In genomic region chr12:13536219-13536910, GRCh38 we compare ENCODE assay signal across 9 cellular contexts.
DNase-seq lines count a peak whose midpoint lies in the region; ATAC-seq lines count a peak whose summit lies in the region.
"Had no signal": no experiment of that assay in that cellular context is flagged by ENCODE, and none has a peak within 500 bp of the region (broad histone marks: within the 10 kb centered on the region; RNA-seq: fewer than 3 reads in every experiment).

No MANE protein-coding gene starts in this region.

- no peaks in the 10 kb centered on the region for H3K36me3 Mint-ChIP-seq in activated CD4-positive, alpha-beta memory T cell treated with anti-CD3 and anti-CD28 coated beads for 36 hours
- no peaks in the 10 kb centered on the region for H3K36me3 Mint-ChIP-seq in activated CD4-positive, alpha-beta memory T cell treated with anti-CD3 and anti-CD28 coated beads, Interleukin-2, amount 10 ng/mL, durations not matched to agents 7 days and 5 days (ENCODE audit: low read depth)
- no peaks in the 10 kb centered on the region for H3K36me3 Mint-ChIP-seq in naive thymus-derived CD4-positive, alpha-beta T cell

- no peaks in the 10 kb centered on the region for H3K4me1 ChIP-seq in naive thymus-derived CD4-positive, alpha-beta T cell (ENCODE audit: control insufficient read depth in 2 of 2, insufficient read depth in 2 of 2, low read length in 2 of 2)

- no peak overlapping the region for H3K27ac Mint-ChIP-seq in activated CD4-positive, alpha-beta memory T cell treated with anti-CD3 and anti-CD28 coated beads for 36 hours
- no peak overlapping the region for H3K27ac Mint-ChIP-seq in activated CD4-positive, alpha-beta memory T cell treated with anti-CD3 and anti-CD28 coated beads, Interleukin-2, amount 10 ng/mL, durations not matched to agents 7 days and 5 days
- H3K27ac Mint-ChIP-seq in naive thymus-derived CD4-positive, alpha-beta T cell: no peak overlapping the region

- peak; percentile 92 for ATAC-seq in GM21717 (IDR thresholded peaks at IDR 0.05; ENCODE audit: unreplicated experiment)
- peak; percentile 95 for ATAC-seq in HG03354 (IDR thresholded peaks at IDR 0.05; ENCODE audit: poor library complexity, severe bottlenecking, unreplicated experiment)
- ATAC-seq in naive thymus-derived CD4-positive, alpha-beta T cell: peak; percentile 59

- intact Hi-C loops in activated CD4-positive, alpha-beta memory T cell treated with anti-CD3 and anti-CD28 coated beads for 36 hours (cut with micrococcal nuclease): loop anchor here (10.0 kb wide), 1 partner anchor 262 kb away; no protein-coding TSS in a partner anchor
- intact Hi-C loops in naive thymus-derived CD4-positive, alpha-beta T cell (cut with micrococcal nuclease): no loop called here

- POLR2A ChIA-PET in activated CD4-positive, alpha-beta memory T cell treated with anti-CD3 and anti-CD28 coated beads for 36 hours (lab: Charles Lee): no interaction called here
- POLR2A ChIA-PET in activated CD4-positive, alpha-beta memory T cell treated with anti-CD3 and anti-CD28 coated beads, Interleukin-2, amount 10 ng/mL, durations not matched to agents 7 days and 5 days (lab: Charles Lee): no interaction called here
- POLR2A ChIA-PET in naive thymus-derived CD4-positive, alpha-beta T cell (lab: Charles Lee): no interaction called here

- DNase-seq in activated CD4-positive, alpha-beta memory T cell treated with anti-CD3 and anti-CD28 coated beads for 36 hours: peak; percentile 12
- DNase-seq in activated CD4-positive, alpha-beta memory T cell treated with anti-CD3 and anti-CD28 coated beads, Interleukin-2, amount 10 ng/mL, durations not matched to agents 7 days and 5 days: no peak
- no peak for DNase-seq in naive thymus-derived CD4-positive, alpha-beta T cell
- no peak for DNase-seq in inferior parietal cortex (ENCODE audit: extremely low spot score)
- DNase-seq in cortex of kidney (lab: John Stamatoyannopoulos, UW): no peak
- no peak for DNase-seq in mucosa of gallbladder (ENCODE audit: low spot score)
- DNase-seq: transverse colon had no signal

- H3K27me3 Mint-ChIP-seq in activated CD4-positive, alpha-beta memory T cell treated with anti-CD3 and anti-CD28 coated beads for 36 hours: peaks cover 14% of the 10 kb centered on the region
- H3K27me3 Mint-ChIP-seq in activated CD4-positive, alpha-beta memory T cell treated with anti-CD3 and anti-CD28 coated beads, Interleukin-2, amount 10 ng/mL, durations not matched to agents 7 days and 5 days: peaks cover 13% of the 10 kb centered on the region
- peaks cover 6 to 24% (median 19%) of the 10 kb centered on the region in 5 donors for H3K27me3 Mint-ChIP-seq in naive thymus-derived CD4-positive, alpha-beta T cell

- no peak overlapping the region for H3K4me3 Mint-ChIP-seq in activated CD4-positive, alpha-beta memory T cell treated with anti-CD3 and anti-CD28 coated beads for 36 hours
- H3K4me3 Mint-ChIP-seq in activated CD4-positive, alpha-beta memory T cell treated with anti-CD3 and anti-CD28 coated beads, Interleukin-2, amount 10 ng/mL, durations not matched to agents 7 days and 5 days: no peak overlapping the region
- no peak overlapping the region for H3K4me3 Mint-ChIP-seq in naive thymus-derived CD4-positive, alpha-beta T cell

- CTCF ChIA-PET in activated CD4-positive, alpha-beta memory T cell treated with anti-CD3 and anti-CD28 coated beads for 36 hours (lab: Charles Lee): interaction anchor here (2.5 to 3.0 kb wide), 2 partner anchors 10 to 174 kb away, joined by 7 to 12 read pairs; no protein-coding TSS in a partner anchor
- CTCF ChIA-PET in activated CD4-positive, alpha-beta memory T cell treated with anti-CD3 and anti-CD28 coated beads, Interleukin-2, amount 10 ng/mL, durations not matched to agents 7 days and 5 days (lab: Charles Lee): no interaction called here
- CTCF ChIA-PET in naive thymus-derived CD4-positive, alpha-beta T cell (lab: Charles Lee): no interaction called here

- no peak overlapping the region for H3K4me3 ChIP-seq in naive thymus-derived CD4-positive, alpha-beta T cell (ENCODE audit: low read length)
- H3K4me3 ChIP-seq: transverse colon had no signal

- H3K27me3 ChIP-seq in naive thymus-derived CD4-positive, alpha-beta T cell (ENCODE audit: control insufficient read depth in 2 of 2, insufficient read depth in 2 of 2, low read length in 2 of 2): no peaks in the 10 kb centered on the region
- H3K27me3 ChIP-seq: transverse colon had no signal

- H3K4me1 Mint-ChIP-seq in activated CD4-positive, alpha-beta memory T cell treated with anti-CD3 and anti-CD28 coated beads for 36 hours (ENCODE audit: low read depth): peaks cover 3% of the 10 kb centered on the region
- H3K4me1 Mint-ChIP-seq in activated CD4-positive, alpha-beta memory T cell treated with anti-CD3 and anti-CD28 coated beads, Interleukin-2, amount 10 ng/mL, durations not matched to agents 7 days and 5 days: peaks cover 2% of the 10 kb centered on the region
- H3K4me1 Mint-ChIP-seq in naive thymus-derived CD4-positive, alpha-beta T cell: peaks cover 0 to 2% (median 0%) of the 10 kb centered on the region in 7 donors

- no peaks in the 10 kb centered on the region for H3K9me3 Mint-ChIP-seq in activated CD4-positive, alpha-beta memory T cell treated with anti-CD3 and anti-CD28 coated beads for 36 hours
- H3K9me3 Mint-ChIP-seq in activated CD4-positive, alpha-beta memory T cell treated with anti-CD3 and anti-CD28 coated beads, Interleukin-2, amount 10 ng/mL, durations not matched to agents 7 days and 5 days: no peaks in the 10 kb centered on the region
- no peaks in the 10 kb centered on the region for H3K9me3 Mint-ChIP-seq in naive thymus-derived CD4-positive, alpha-beta T cell

- H3K27ac ChIP-seq in naive thymus-derived CD4-positive, alpha-beta T cell (ENCODE audit: low read depth, low read length): no peak overlapping the region
- H3K27ac ChIP-seq: transverse colon had no signal

- H3K36me3 ChIP-seq in naive thymus-derived CD4-positive, alpha-beta T cell (ENCODE audit: control insufficient read depth in 2 of 3, insufficient read depth in 3 of 3, low read length in 3 of 3): no peaks in the 10 kb centered on the region
- H3K36me3 ChIP-seq: transverse colon had no signal

- no peaks in the 10 kb centered on the region for H3K9me3 ChIP-seq in naive thymus-derived CD4-positive, alpha-beta T cell (ENCODE audit: control insufficient read depth in 2 of 3, low read length in 3 of 3)
- H3K9me3 ChIP-seq: transverse colon had no signal
